1 cellular context compared by ENCODE assay signal in the genomic region with DNA sequence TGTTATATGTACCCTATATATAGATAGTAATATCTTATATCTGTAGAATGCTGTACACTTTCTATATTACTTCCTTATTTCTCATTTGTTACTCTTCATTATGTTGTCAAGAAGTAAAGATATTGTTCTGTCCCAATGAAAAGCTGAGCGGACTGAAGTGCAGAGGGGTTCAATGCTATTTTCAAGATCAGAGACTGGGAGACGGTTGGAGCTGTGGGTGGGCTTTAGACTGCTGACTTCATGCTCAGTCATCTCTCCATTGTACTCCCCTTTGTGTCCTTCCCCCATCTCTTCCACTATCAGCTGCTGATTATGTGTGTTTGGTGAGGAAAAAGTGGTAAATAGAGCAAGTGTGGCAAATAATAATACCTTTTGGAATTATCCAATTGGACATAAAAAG.
TF ChIP-seq lines count a peak whose summit lies in the region.

No MANE protein-coding gene starts in this region.

TF ChIP-seq in GM23338, 12 proteins besides CTCF, POLR2A, EP300 and RAD21 (continued from another document):
- TF ChIP-seq JUNB (IDR thresholded peaks at IDR 0.05; ENCODE audit: unreplicated experiment) (no peak), ZNF331 (CRISPR knock-in tag; IDR thresholded peaks at IDR 0.05; ENCODE audit: low read depth) (no peak)
